ENCODE assay signal across 2 cellular contexts in the genomic region with DNA sequence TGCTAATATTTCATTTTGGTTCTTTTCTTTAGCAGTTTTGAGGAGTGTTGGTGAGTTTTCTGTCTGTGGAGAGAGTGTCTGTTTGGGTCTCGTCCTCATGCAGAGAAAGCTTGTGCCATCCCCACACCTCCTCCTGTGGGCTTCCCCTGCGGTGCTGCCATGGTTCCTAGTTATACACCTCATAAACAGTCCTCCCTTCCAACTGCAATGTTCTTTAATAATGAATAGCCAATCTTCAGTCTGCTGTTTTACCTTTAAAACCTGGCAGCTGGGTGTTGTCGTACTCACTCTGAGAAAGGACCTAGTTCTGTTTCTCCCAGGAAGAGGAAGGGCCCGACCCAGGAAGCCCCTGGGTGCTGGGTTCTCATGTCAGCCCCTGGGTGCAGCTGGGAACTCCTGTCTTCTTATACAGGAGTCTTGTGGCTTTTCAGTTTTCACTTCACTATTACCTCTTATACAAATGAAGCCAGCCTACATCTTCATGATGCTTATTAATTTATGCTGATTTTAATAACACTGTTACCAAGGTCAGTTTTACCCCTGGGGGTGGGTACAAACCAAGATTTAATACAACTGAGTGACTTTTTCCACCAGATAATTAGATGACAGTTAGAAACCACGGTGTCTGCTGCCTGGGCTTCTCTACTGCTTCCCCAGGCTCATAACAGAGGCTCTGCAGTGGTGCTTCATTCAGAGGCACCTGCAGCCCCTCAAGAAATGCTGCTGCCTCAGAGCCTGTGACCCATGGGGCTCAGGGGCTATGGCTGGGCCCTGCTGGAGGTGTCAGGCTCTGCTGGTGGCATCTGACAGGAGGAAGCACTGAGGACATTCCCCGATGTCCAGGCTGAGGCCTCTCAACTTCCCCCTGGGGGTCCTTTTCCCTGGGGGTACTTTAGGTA.
TF ChIP-seq lines count a peak whose summit lies in the region.

No MANE protein-coding gene starts in this region.

TF ChIP-seq in GM12878, 131 proteins besides CTCF, POLR2A, EP300 and RAD21 (continued from another document and continues in another):
- TF ChIP-seq, protein P1, sequence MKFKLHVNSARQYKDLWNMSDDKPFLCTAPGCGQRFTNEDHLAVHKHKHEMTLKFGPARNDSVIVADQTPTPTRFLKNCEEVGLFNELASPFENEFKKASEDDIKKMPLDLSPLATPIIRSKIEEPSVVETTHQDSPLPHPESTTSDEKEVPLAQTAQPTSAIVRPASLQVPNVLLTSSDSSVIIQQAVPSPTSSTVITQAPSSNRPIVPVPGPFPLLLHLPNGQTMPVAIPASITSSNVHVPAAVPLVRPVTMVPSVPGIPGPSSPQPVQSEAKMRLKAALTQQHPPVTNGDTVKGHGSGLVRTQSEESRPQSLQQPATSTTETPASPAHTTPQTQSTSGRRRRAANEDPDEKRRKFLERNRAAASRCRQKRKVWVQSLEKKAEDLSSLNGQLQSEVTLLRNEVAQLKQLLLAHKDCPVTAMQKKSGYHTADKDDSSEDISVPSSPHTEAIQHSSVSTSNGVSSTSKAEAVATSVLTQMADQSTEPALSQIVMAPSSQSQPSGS (IDR thresholded peaks at IDR 0.05; ENCODE audit: low read length): peak; percentile 31; the same call in 1 of the 2 replicates
- TF ChIP-seq CREM (IDR thresholded peaks at IDR 0.05; ENCODE audit: low read depth) (peak; percentile 27; the same call in 1 of the 2 replicates), ETV6 (conservative IDR thresholded peaks at IDR 0.05 in 1 of 2, IDR thresholded peaks at IDR 0.05 in 1 of 2; ENCODE audit: borderline replicate concordance in 1 of 2, low read depth in 1 of 2) (peak in 1 of 2 experiments; percentile 74; a peak in 1 of 4 replicates), CBX5 (IDR thresholded peaks at IDR 0.05; ENCODE audit: low read depth) (no peak), IKZF1 (conservative IDR thresholded peaks at IDR 0.05) (peak; percentile 30; the same call in 1 of the 2 replicates), SRF (IDR thresholded peaks at IDR 0.05; ENCODE audit: low read depth in 2 of 2, low read length in 2 of 2) (no peak), PAX8 (IDR thresholded peaks at IDR 0.05) (no peak), SMARCA5 (IDR thresholded peaks at IDR 0.05) (0 out of 2 replicates have a peak, but pooled peaks have one; percentile 21), SPI1 (IDR thresholded peaks at IDR 0.05; ENCODE audit: borderline replicate concordance, insufficient read depth, low read depth, low read length) (0 out of 2 replicates have a peak, but pooled peaks have one; percentile 42), SREBF2 (IDR thresholded peaks at IDR 0.05; ENCODE audit: low read length) (no peak), SUPT20H (IDR thresholded peaks at IDR 0.05; ENCODE audit: borderline replicate concordance, control insufficient read depth, low read depth, low read length) (no peak), MYC (IDR thresholded peaks at IDR 0.05; ENCODE audit: insufficient read depth, insufficient read length, insufficient replicate concordance, low read length, severe bottlenecking) (no peak), EED (IDR thresholded peaks at IDR 0.05; ENCODE audit: low read depth) (peak; percentile 66)
- TF ChIP-seq, protein P2, sequence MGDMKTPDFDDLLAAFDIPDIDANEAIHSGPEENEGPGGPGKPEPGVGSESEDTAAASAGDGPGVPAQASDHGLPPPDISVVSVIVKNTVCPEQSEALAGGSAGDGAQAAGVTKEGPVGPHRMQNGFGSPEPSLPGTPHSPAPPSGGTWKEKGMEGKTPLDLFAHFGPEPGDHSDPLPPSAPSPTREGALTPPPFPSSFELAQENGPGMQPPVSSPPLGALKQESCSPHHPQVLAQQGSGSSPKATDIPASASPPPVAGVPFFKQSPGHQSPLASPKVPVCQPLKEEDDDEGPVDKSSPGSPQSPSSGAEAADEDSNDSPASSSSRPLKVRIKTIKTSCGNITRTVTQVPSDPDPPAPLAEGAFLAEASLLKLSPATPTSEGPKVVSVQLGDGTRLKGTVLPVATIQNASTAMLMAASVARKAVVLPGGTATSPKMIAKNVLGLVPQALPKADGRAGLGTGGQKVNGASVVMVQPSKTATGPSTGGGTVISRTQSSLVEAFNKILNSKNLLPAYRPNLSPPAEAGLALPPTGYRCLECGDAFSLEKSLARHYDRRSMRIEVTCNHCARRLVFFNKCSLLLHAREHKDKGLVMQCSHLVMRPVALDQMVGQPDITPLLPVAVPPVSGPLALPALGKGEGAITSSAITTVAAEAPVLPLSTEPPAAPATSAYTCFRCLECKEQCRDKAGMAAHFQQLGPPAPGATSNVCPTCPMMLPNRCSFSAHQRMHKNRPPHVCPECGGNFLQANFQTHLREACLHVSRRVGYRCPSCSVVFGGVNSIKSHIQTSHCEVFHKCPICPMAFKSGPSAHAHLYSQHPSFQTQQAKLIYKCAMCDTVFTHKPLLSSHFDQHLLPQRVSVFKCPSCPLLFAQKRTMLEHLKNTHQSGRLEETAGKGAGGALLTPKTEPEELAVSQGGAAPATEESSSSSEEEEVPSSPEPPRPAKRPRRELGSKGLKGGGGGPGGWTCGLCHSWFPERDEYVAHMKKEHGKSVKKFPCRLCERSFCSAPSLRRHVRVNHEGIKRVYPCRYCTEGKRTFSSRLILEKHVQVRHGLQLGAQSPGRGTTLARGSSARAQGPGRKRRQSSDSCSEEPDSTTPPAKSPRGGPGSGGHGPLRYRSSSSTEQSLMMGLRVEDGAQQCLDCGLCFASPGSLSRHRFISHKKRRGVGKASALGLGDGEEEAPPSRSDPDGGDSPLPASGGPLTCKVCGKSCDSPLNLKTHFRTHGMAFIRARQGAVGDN (IDR thresholded peaks at IDR 0.05): peak; percentile 43; the same call in 1 of the 2 replicates
- TF ChIP-seq, protein P3, sequence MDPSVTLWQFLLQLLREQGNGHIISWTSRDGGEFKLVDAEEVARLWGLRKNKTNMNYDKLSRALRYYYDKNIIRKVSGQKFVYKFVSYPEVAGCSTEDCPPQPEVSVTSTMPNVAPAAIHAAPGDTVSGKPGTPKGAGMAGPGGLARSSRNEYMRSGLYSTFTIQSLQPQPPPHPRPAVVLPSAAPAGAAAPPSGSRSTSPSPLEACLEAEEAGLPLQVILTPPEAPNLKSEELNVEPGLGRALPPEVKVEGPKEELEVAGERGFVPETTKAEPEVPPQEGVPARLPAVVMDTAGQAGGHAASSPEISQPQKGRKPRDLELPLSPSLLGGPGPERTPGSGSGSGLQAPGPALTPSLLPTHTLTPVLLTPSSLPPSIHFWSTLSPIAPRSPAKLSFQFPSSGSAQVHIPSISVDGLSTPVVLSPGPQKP (IDR thresholded peaks at IDR 0.05; ENCODE audit: low read depth, low read length): no peak
- TF ChIP-seq, protein P4, sequence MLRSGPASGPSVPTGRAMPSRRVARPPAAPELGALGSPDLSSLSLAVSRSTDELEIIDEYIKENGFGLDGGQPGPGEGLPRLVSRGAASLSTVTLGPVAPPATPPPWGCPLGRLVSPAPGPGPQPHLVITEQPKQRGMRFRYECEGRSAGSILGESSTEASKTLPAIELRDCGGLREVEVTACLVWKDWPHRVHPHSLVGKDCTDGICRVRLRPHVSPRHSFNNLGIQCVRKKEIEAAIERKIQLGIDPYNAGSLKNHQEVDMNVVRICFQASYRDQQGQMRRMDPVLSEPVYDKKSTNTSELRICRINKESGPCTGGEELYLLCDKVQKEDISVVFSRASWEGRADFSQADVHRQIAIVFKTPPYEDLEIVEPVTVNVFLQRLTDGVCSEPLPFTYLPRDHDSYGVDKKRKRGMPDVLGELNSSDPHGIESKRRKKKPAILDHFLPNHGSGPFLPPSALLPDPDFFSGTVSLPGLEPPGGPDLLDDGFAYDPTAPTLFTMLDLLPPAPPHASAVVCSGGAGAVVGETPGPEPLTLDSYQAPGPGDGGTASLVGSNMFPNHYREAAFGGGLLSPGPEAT (IDR thresholded peaks at IDR 0.05; ENCODE audit: low read depth): no peak

TF ChIP-seq in SK-N-SH treated with all-trans-retinoic acid at 6 μM for 48 hours, 23 proteins besides CTCF, POLR2A, EP300 and RAD21 (continued from another document):
- TF ChIP-seq, protein P5, sequence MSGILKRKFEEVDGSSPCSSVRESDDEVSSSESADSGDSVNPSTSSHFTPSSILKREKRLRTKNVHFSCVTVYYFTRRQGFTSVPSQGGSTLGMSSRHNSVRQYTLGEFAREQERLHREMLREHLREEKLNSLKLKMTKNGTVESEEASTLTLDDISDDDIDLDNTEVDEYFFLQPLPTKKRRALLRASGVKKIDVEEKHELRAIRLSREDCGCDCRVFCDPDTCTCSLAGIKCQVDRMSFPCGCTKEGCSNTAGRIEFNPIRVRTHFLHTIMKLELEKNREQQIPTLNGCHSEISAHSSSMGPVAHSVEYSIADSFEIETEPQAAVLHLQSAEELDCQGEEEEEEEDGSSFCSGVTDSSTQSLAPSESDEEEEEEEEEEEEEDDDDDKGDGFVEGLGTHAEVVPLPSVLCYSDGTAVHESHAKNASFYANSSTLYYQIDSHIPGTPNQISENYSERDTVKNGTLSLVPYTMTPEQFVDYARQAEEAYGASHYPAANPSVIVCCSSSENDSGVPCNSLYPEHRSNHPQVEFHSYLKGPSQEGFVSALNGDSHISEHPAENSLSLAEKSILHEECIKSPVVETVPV (CRISPR knock-in tag; IDR thresholded peaks at IDR 0.05): no peak
- TF ChIP-seq, protein P6, sequence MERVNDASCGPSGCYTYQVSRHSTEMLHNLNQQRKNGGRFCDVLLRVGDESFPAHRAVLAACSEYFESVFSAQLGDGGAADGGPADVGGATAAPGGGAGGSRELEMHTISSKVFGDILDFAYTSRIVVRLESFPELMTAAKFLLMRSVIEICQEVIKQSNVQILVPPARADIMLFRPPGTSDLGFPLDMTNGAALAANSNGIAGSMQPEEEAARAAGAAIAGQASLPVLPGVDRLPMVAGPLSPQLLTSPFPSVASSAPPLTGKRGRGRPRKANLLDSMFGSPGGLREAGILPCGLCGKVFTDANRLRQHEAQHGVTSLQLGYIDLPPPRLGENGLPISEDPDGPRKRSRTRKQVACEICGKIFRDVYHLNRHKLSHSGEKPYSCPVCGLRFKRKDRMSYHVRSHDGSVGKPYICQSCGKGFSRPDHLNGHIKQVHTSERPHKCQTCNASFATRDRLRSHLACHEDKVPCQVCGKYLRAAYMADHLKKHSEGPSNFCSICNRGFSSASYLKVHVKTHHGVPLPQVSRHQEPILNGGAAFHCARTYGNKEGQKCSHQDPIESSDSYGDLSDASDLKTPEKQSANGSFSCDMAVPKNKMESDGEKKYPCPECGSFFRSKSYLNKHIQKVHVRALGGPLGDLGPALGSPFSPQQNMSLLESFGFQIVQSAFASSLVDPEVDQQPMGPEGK (CRISPR knock-in tag; IDR thresholded peaks at IDR 0.05; ENCODE audit: borderline replicate concordance): no peak
- TF ChIP-seq ISL1 (CRISPR knock-in tag; IDR thresholded peaks at IDR 0.05) (no peak), ZC3H10 (CRISPR knock-in tag; IDR thresholded peaks at IDR 0.05) (no peak), CSDC2 (CRISPR knock-in tag; IDR thresholded peaks at IDR 0.05) (no peak), BACH2 (CRISPR knock-in tag; IDR thresholded peaks at IDR 0.05; ENCODE audit: borderline replicate concordance) (no peak), ZNF8 (CRISPR knock-in tag; IDR thresholded peaks at IDR 0.05) (no peak), PPARA (CRISPR knock-in tag; IDR thresholded peaks at IDR 0.05; ENCODE audit: borderline replicate concordance) (no peak), SNAI2 (CRISPR knock-in tag; IDR thresholded peaks at IDR 0.05) (no peak)
- TF ChIP-seq, protein P7, sequence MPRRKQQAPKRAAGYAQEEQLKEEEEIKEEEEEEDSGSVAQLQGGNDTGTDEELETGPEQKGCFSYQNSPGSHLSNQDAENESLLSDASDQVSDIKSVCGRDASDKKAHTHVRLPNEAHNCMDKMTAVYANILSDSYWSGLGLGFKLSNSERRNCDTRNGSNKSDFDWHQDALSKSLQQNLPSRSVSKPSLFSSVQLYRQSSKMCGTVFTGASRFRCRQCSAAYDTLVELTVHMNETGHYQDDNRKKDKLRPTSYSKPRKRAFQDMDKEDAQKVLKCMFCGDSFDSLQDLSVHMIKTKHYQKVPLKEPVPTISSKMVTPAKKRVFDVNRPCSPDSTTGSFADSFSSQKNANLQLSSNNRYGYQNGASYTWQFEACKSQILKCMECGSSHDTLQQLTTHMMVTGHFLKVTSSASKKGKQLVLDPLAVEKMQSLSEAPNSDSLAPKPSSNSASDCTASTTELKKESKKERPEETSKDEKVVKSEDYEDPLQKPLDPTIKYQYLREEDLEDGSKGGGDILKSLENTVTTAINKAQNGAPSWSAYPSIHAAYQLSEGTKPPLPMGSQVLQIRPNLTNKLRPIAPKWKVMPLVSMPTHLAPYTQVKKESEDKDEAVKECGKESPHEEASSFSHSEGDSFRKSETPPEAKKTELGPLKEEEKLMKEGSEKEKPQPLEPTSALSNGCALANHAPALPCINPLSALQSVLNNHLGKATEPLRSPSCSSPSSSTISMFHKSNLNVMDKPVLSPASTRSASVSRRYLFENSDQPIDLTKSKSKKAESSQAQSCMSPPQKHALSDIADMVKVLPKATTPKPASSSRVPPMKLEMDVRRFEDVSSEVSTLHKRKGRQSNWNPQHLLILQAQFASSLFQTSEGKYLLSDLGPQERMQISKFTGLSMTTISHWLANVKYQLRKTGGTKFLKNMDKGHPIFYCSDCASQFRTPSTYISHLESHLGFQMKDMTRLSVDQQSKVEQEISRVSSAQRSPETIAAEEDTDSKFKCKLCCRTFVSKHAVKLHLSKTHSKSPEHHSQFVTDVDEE (CRISPR knock-in tag; IDR thresholded peaks at IDR 0.05): no peak
TF ChIP-seq in SK-N-SH treated with all-trans-retinoic acid at 6 μM for 48 hours: peak in this region for 0.
